In genomic region chr1:13230601-13231000, GRCh38 we compare ENCODE assay signal across 15 cellular contexts. TPM values are rescaled to one million over a fixed set of nuclear protein-coding genes. Genes with fewer than 3 reads are reported as not detected.
A peak's percentile ranks its signal among the peaks of the same experiment; 100 is the strongest.
DNase-seq lines count a peak whose midpoint lies in the region; ATAC-seq and TF ChIP-seq lines count a peak whose summit lies in the region.
"Not testable (repeated sequence)": the region's sequence is repeated elsewhere in the genome, so short reads cannot be mapped to it uniquely, and the experiment has no call there.
"Had no signal": no experiment of that assay in that cellular context is flagged by ENCODE, and none has a peak within 500 bp of the region (broad histone marks: within the 10 kb centered on the region; RNA-seq: fewer than 3 reads in every experiment).

No MANE protein-coding gene starts in this region.

- intact Hi-C loops in activated CD4-positive, alpha-beta T cell treated with anti-CD3 and anti-CD28 coated beads, Interleukin-2, amount 10 ng/mL, durations not matched to agents 24 days and 14 days (cut with micrococcal nuclease); cardiac septum (cut with DNase I); spleen (cut with DNase I; ENCODE audit: low total_unique reads): not testable (repeated sequence)

- H3K27ac Mint-ChIP-seq in activated CD4-positive, alpha-beta T cell treated with anti-CD3 and anti-CD28 coated beads, Interleukin-2, amount 10 ng/mL, durations not matched to agents 24 days and 14 days; osteocyte (ENCODE audit: unreplicated experiment): not testable (repeated sequence)

- not testable (repeated sequence) for H3K36me3 ChIP-seq in spleen

- not testable (repeated sequence) for H3K4me1 Mint-ChIP-seq in activated CD4-positive, alpha-beta T cell treated with anti-CD3 and anti-CD28 coated beads, Interleukin-2, amount 10 ng/mL, durations not matched to agents 24 days and 14 days; osteocyte (ENCODE audit: unreplicated experiment)

- peak; percentile 35 for DNase-seq in activated CD4-positive, alpha-beta T cell treated with anti-CD3 and anti-CD28 coated beads, Interleukin-2, amount 10 ng/mL, durations not matched to agents 24 days and 14 days
- DNase-seq in activated effector memory CD4-positive, alpha-beta T cell treated with anti-CD3 and anti-CD28 coated beads, Interleukin-2, amount 50 U/mL, for 16 hours = peak; percentile 57
- DNase-seq in cardiac septum (ENCODE audit: low spot score) = peak; percentile 73
- peak; percentile 24 for DNase-seq in left lobe of liver (ENCODE audit: low spot score)
- peak; percentile 9 for DNase-seq in mucosa of gallbladder (ENCODE audit: low spot score)
- DNase-seq in osteocyte (ENCODE audit: extremely low spot score, unreplicated experiment) = peak; percentile 70
- peak; percentile 20 for DNase-seq in spleen

- H3K27ac ChIP-seq in spleen = not testable (repeated sequence)

- not testable (repeated sequence) for H3K27me3 Mint-ChIP-seq in activated CD4-positive, alpha-beta T cell treated with anti-CD3 and anti-CD28 coated beads, Interleukin-2, amount 10 ng/mL, durations not matched to agents 24 days and 14 days; osteocyte (ENCODE audit: unreplicated experiment)

- TF ChIP-seq POLR2A in spleen (IDR thresholded peaks at IDR 0.05) = not testable (repeated sequence)

- H3K4me3 ChIP-seq in spleen = not testable (repeated sequence)

- not testable (repeated sequence) for H3K9me3 ChIP-seq in spleen

- H3K36me3 Mint-ChIP-seq in activated CD4-positive, alpha-beta T cell treated with anti-CD3 and anti-CD28 coated beads, Interleukin-2, amount 10 ng/mL, durations not matched to agents 24 days and 14 days (ENCODE audit: low read depth); osteocyte (ENCODE audit: unreplicated experiment): not testable (repeated sequence)

- TF ChIP-seq CTCF in osteocyte (IDR thresholded peaks at IDR 0.05); spleen (IDR thresholded peaks at IDR 0.05 in 8 of 11, conservative IDR thresholded peaks at IDR 0.05 in 3 of 11): not testable (repeated sequence)

- H3K4me3 Mint-ChIP-seq in activated CD4-positive, alpha-beta T cell treated with anti-CD3 and anti-CD28 coated beads, Interleukin-2, amount 10 ng/mL, durations not matched to agents 24 days and 14 days; osteocyte (ENCODE audit: unreplicated experiment): not testable (repeated sequence)

- peaks cover 0 to 31% (median 0%) of the 10 kb centered on the region in 7 donors for H3K27me3 ChIP-seq in spleen (replicated peaks in 1 of 7)

- H3K4me1 ChIP-seq in spleen = not testable (repeated sequence)

- WGBS in spleen, 5 donors = 73 to 86% (median 83%) methylated on average over 2 of the region's 2 CpGs

- H3K9me3 Mint-ChIP-seq in activated CD4-positive, alpha-beta T cell treated with anti-CD3 and anti-CD28 coated beads, Interleukin-2, amount 10 ng/mL, durations not matched to agents 24 days and 14 days = not testable (repeated sequence)
- H3K9me3 Mint-ChIP-seq in osteocyte (ENCODE audit: unreplicated experiment) = peaks cover 41% of the 10 kb centered on the region

- not testable (repeated sequence) for ATAC-seq in left lobe of liver

RNA-seq across cellular contexts. Expression of gene PRAMEF18, which starts 4.6 kb away (rescaled TPM):
- total RNA-seq in activated CD4-positive, alpha-beta T cell treated with anti-CD3 and anti-CD28 coated beads, Interleukin-2, amount 10 ng/mL, durations not matched to agents 24 days and 14 days = not detected in 2 replicates
- total RNA-seq in cardiac septum = not detected
- not detected for total RNA-seq in left lobe of liver
- not detected for total RNA-seq in mucosa of gallbladder
- total RNA-seq in osteocyte = not detected in 2 replicates
- not detected for total RNA-seq in spleen
- not detected for polyA plus RNA-seq in spleen
- total RNA-seq: A172; A673; Calu3; CD4-positive, alpha-beta memory T cell; Daoy; G401; HFFc6 had no signal
- polyA plus RNA-seq: BJ; CD4-positive, alpha-beta memory T cell had no signal

RNA-seq across cellular contexts. Expression of gene PRAMEF5, which starts 23.4 kb away (rescaled TPM):
- total RNA-seq in activated CD4-positive, alpha-beta T cell treated with anti-CD3 and anti-CD28 coated beads, Interleukin-2, amount 10 ng/mL, durations not matched to agents 24 days and 14 days = not detected in 2 replicates
- total RNA-seq in cardiac septum (not detected), left lobe of liver (not detected), mucosa of gallbladder (not detected), osteocyte (not detected in 2 replicates), spleen (not detected)
- not detected for polyA plus RNA-seq in spleen
- total RNA-seq: A172; A673; Calu3; CD4-positive, alpha-beta memory T cell; Daoy; HFFc6 had no signal
- polyA plus RNA-seq: BJ; CD4-positive, alpha-beta memory T cell had no signal

RNA-seq across cellular contexts. Expression of gene PRAMEF13, which starts 29.4 kb away (rescaled TPM):
- total RNA-seq in activated CD4-positive, alpha-beta T cell treated with anti-CD3 and anti-CD28 coated beads, Interleukin-2, amount 10 ng/mL, durations not matched to agents 24 days and 14 days = not detected in 2 replicates
- total RNA-seq in cardiac septum (not detected), left lobe of liver (not detected), mucosa of gallbladder (not detected), osteocyte (not detected in 2 replicates), spleen (not detected)
- not detected for polyA plus RNA-seq in spleen
- total RNA-seq: A172; Calu3; CD4-positive, alpha-beta memory T cell; Daoy; HFFc6 had no signal
- polyA plus RNA-seq: BJ; CD4-positive, alpha-beta memory T cell had no signal

RNA-seq across cellular contexts. Expression of gene PRAMEF8, which starts 54.3 kb away (rescaled TPM):
- total RNA-seq in activated CD4-positive, alpha-beta T cell treated with anti-CD3 and anti-CD28 coated beads, Interleukin-2, amount 10 ng/mL, durations not matched to agents 24 days and 14 days = not detected in 2 replicates
- total RNA-seq in cardiac septum (not detected), left lobe of liver (not detected), mucosa of gallbladder (not detected), osteocyte (not detected in 2 replicates), spleen (not detected)
- not detected for polyA plus RNA-seq in spleen
- total RNA-seq: A172; A673; Calu3; CD4-positive, alpha-beta memory T cell; Daoy; HFFc6 had no signal
- polyA plus RNA-seq: BJ; CD4-positive, alpha-beta memory T cell had no signal

RNA-seq across cellular contexts. Expression of gene PRAMEF9, which starts 59.0 kb away (rescaled TPM):
- not detected in 2 replicates for total RNA-seq in activated CD4-positive, alpha-beta T cell treated with anti-CD3 and anti-CD28 coated beads, Interleukin-2, amount 10 ng/mL, durations not matched to agents 24 days and 14 days
- total RNA-seq in cardiac septum = not detected
- total RNA-seq in left lobe of liver = not detected
- not detected for total RNA-seq in mucosa of gallbladder
- total RNA-seq in osteocyte = not detected in 2 replicates
- total RNA-seq in spleen = not detected
- polyA plus RNA-seq in spleen = not detected
- total RNA-seq: A172; A673; Calu3; CD4-positive, alpha-beta memory T cell; Daoy; G401; HFFc6 had no signal
- polyA plus RNA-seq: BJ; CD4-positive, alpha-beta memory T cell had no signal

Comparison
In these comparisons a context has a peak if more than half of its experiments do, and no peak if none do; other contexts are left out.
1. DNase-seq: peak in every context shown above with its lines; median percentile 73 in cardiac septum; 70 in osteocyte; 57 in activated effector memory CD4-positive, alpha-beta T cell treated with anti-CD3 and anti-CD28 coated beads, Interleukin-2, amount 50 U/mL, for 16 hours; 35 in activated CD4-positive, alpha-beta T cell treated with anti-CD3 and anti-CD28 coated beads, Interleukin-2, amount 10 ng/mL, durations not matched to agents 24 days and 14 days; 24 in left lobe of liver; 20 in spleen; 9 in mucosa of gallbladder.